In the genomic region with DNA sequence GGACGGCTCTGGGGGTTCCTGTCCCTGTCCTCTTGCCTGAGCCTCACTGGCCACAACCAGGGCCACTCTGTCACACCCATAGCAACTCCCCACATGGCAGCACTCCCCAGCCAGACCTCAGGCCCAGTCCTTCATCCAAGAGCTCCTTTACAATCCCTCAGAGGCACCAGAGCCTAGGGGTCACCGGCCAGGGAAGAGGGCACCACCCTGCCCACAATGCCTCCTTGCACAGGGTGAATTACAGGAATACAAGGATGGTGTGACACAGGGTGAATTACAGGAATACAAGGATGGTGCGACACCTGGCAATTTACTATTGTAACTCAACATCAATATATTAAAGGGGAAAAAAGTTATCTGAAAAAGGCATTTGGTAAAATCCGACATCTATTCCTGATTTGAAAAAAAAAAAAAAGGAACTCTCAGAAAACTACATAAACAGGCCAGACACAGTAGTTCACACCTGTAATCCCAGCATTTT, we compare ENCODE assay signal across 18 cellular contexts.
"Had no signal": no experiment of that assay in that cellular context is flagged by ENCODE, and none has a peak within 500 bp of the region (broad histone marks: within the 10 kb centered on the region; RNA-seq: fewer than 3 reads in every experiment).

No MANE protein-coding gene starts in this region.

- H3K27ac ChIP-seq: adrenal gland, dorsolateral prefrontal cortex, hepatocyte, left lung, neural progenitor cell, pancreas had no signal

- H3K4me1 ChIP-seq: adrenal gland, left lung, neural progenitor cell, pancreas had no signal

- H3K4me2 ChIP-seq: hepatocyte, neural progenitor cell had no signal

- H3K9ac ChIP-seq: neural progenitor cell had no signal

- H3K27me3 Mint-ChIP-seq: activated CD8-positive, alpha-beta T cell treated with anti-CD3 and anti-CD28 coated beads for 36 hours; activated naive CD4-positive, alpha-beta T cell treated with anti-CD3 and anti-CD28 coated beads, Interleukin-2, amount 50 U/mL, for 24 hours; naive B cell had no signal

- H3K9me3 ChIP-seq: adrenal gland, pancreas had no signal

- H2AFZ ChIP-seq: hepatocyte, neural progenitor cell had no signal

- H3K27ac Mint-ChIP-seq: activated CD8-positive, alpha-beta T cell treated with anti-CD3 and anti-CD28 coated beads for 36 hours; activated naive CD4-positive, alpha-beta T cell treated with anti-CD3 and anti-CD28 coated beads, Interleukin-2, amount 50 U/mL, for 24 hours; endodermal cell; naive B cell; neural progenitor cell; WTC11 had no signal

- H3K4me1 Mint-ChIP-seq: activated naive CD4-positive, alpha-beta T cell treated with anti-CD3 and anti-CD28 coated beads, Interleukin-2, amount 50 U/mL, for 24 hours; endodermal cell; neural progenitor cell; stimulated activated effector memory CD8-positive, alpha-beta T cell treated with anti-CD3 and anti-CD28 coated beads, Interleukin-12 subunit alpha, Interleukin-12 subunit beta, amount 100 ng/mL, for 72 hours; WTC11 had no signal

- H3K27me3 ChIP-seq: adrenal gland, dorsolateral prefrontal cortex, hepatocyte, left lung, neural progenitor cell, pancreas had no signal

- FAIRE-seq: pancreas, urothelium cell line had no signal

- H3K4me3 ChIP-seq: adrenal gland, dorsolateral prefrontal cortex, hepatocyte, left lung, neural progenitor cell, pancreas had no signal

- DNase-seq: activated CD4-positive, alpha-beta T cell treated with anti-CD3 and anti-CD28 coated beads for 48 hours; activated CD8-positive, alpha-beta T cell treated with anti-CD3 and anti-CD28 coated beads for 36 hours; activated effector memory CD4-positive, alpha-beta T cell treated with Interleukin-2 at 50 U/mL for 16 hours; activated T-cell treated with anti-CD3 and anti-CD28 coated beads, Interleukin-2, amount 50 U/mL, for 4 hours; endodermal cell; islet precursor cell; left lung; mammary epithelial cell; naive B cell; pancreas had no signal

- H3K4me3 Mint-ChIP-seq: activated CD8-positive, alpha-beta T cell treated with anti-CD3 and anti-CD28 coated beads for 36 hours; activated naive CD4-positive, alpha-beta T cell treated with anti-CD3 and anti-CD28 coated beads, Interleukin-2, amount 50 U/mL, for 24 hours; activated T-cell treated with anti-CD3 and anti-CD28 coated beads, Interleukin-2, amount 50 U/mL, for 4 hours; endodermal cell; neural progenitor cell; stimulated activated effector memory CD8-positive, alpha-beta T cell treated with anti-CD3 and anti-CD28 coated beads, Interleukin-12 subunit alpha, Interleukin-12 subunit beta, amount 100 ng/mL, for 72 hours; WTC11 had no signal

- H3K9me3 Mint-ChIP-seq: activated naive CD4-positive, alpha-beta T cell treated with anti-CD3 and anti-CD28 coated beads, Interleukin-2, amount 50 U/mL, for 24 hours had no signal

- ATAC-seq: activated CD8-positive, alpha-beta T cell treated with anti-CD3 and anti-CD28 coated beads for 36 hours; activated T-cell treated with anti-CD3 and anti-CD28 coated beads, Interleukin-2, amount 50 U/mL, for 4 hours; left lung; pancreas; stimulated activated effector memory CD8-positive, alpha-beta T cell treated with anti-CD3 and anti-CD28 coated beads, Interleukin-12 subunit alpha, Interleukin-12 subunit beta, amount 100 ng/mL, for 72 hours; WTC11 had no signal
